ENCODE assay signal across 18 cellular contexts in genomic region chr4:169627307-169627706, GRCh38. TPM values are rescaled to one million over a fixed set of nuclear protein-coding genes. Genes with fewer than 3 reads are reported as not detected.
DNase-seq lines count a peak whose midpoint lies in the region; ATAC-seq and TF ChIP-seq lines count a peak whose summit lies in the region.
"Had no signal": no experiment of that assay in that cellular context is flagged by ENCODE, and none has a peak within 500 bp of the region (broad histone marks: within the 10 kb centered on the region; RNA-seq: fewer than 3 reads in every experiment).

No MANE protein-coding gene starts in this region.

- no peak overlapping the region for H3K18ac ChIP-seq in mesendoderm (ENCODE audit: low read length)

- peaks cover 54% of the 10 kb centered on the region for H3K4me1 Mint-ChIP-seq in activated T-cell treated with anti-CD3 and anti-CD28 coated beads, Interleukin-2, amount 50 U/mL, for 72 hours (ENCODE audit: low read depth)
- peaks cover 14% of the 10 kb centered on the region for H3K4me1 Mint-ChIP-seq in osteocyte (ENCODE audit: unreplicated experiment)

- H3K4me2 ChIP-seq in mesendoderm (ENCODE audit: low read length) = no peak overlapping the region

- H2BK120ac ChIP-seq in mesendoderm (ENCODE audit: low read depth, low read length) = no peak overlapping the region

- TF ChIP-seq POLR2A in gastroesophageal sphincter (IDR thresholded peaks at IDR 0.05) = no peak

- TF ChIP-seq EP300 in gastroesophageal sphincter (IDR thresholded peaks at IDR 0.05) = no peak

- peak overlapping the region; percentile 11 to 32 for H3K4me3 Mint-ChIP-seq in activated T-cell treated with anti-CD3 and anti-CD28 coated beads, Interleukin-2, amount 50 U/mL, for 72 hours
- no peak overlapping the region for H3K4me3 Mint-ChIP-seq in osteocyte (ENCODE audit: unreplicated experiment)

- no peak overlapping the region for H3K9ac ChIP-seq in mesendoderm (ENCODE audit: low read length)

- no peak overlapping the region for H4K8ac ChIP-seq in mesendoderm (ENCODE audit: low read depth, low read length)

- no peak overlapping the region for H2BK15ac ChIP-seq in mesendoderm (replicated peaks; ENCODE audit: low read depth)

- peaks cover 27% of the 10 kb centered on the region for H3K79me2 ChIP-seq in mesendoderm (ENCODE audit: control insufficient read depth, insufficient read depth, low read length)

- no peaks in the 10 kb centered on the region for H3K36me3 ChIP-seq in mesendoderm (ENCODE audit: control insufficient read depth, insufficient read depth, low read length)
- H3K36me3 ChIP-seq in gastroesophageal sphincter = no peaks in the 10 kb centered on the region
- H3K36me3 ChIP-seq: ovary had no signal

- H2AK5ac ChIP-seq in mesendoderm (ENCODE audit: low read length) = no peak overlapping the region

- no peak overlapping the region for H3K27ac ChIP-seq in mesendoderm (ENCODE audit: low read depth, low read length)
- H3K27ac ChIP-seq in gastroesophageal sphincter = no peak overlapping the region
- H3K27ac ChIP-seq: ovary had no signal

- no peak overlapping the region for H4K5ac ChIP-seq in mesendoderm (ENCODE audit: low read length)

- no peaks in the 10 kb centered on the region for H3K9me3 ChIP-seq in gastroesophageal sphincter
- H3K9me3 ChIP-seq: ovary had no signal

- H3K79me1 ChIP-seq in mesendoderm (ENCODE audit: low read length) = peaks cover 11% of the 10 kb centered on the region

- peak; percentile 7 to 20 for ATAC-seq in activated T-cell treated with anti-CD3 and anti-CD28 coated beads, Interleukin-2, amount 50 U/mL, for 72 hours (replicated peaks in 1 of 2)
- ATAC-seq in HG02610 (IDR thresholded peaks at IDR 0.05; ENCODE audit: unreplicated experiment) (peak; percentile 41), HG03565 (IDR thresholded peaks at IDR 0.05; ENCODE audit: unreplicated experiment) (peak; percentile 37), gastroesophageal sphincter (no peak)
- ATAC-seq: HCT116, left lobe of liver had no signal

- no peak for TF ChIP-seq CTCF in gastroesophageal sphincter (IDR thresholded peaks at IDR 0.05)
- TF ChIP-seq CTCF in osteocyte (IDR thresholded peaks at IDR 0.05) = no peak

- no peak overlapping the region for H3K23ac ChIP-seq in mesendoderm (ENCODE audit: low read length)

- H3K4me1 ChIP-seq in mesendoderm (ENCODE audit: control insufficient read depth, low read depth, low read length) = no peaks in the 10 kb centered on the region
- peaks cover 0 to 24% (median 4%) of the 10 kb centered on the region in 3 donors for H3K4me1 ChIP-seq in gastroesophageal sphincter

- H3K56ac ChIP-seq in mesendoderm (ENCODE audit: low read length) = no peak overlapping the region

- no CpG with 5 or more reads among the region's 1 CpG for WGBS in mesendoderm (ENCODE audit: extremely low coverage, insufficient coverage, low lambda C conversion rate)
- WGBS in gastroesophageal sphincter (ENCODE audit: low coverage in 1 of 2), 2 donors = 88 to 92% methylated on average over 1 of the region's 1 CpG

- peak overlapping the region; percentile 74 for H3K27ac Mint-ChIP-seq in activated T-cell treated with anti-CD3 and anti-CD28 coated beads, Interleukin-2, amount 50 U/mL, for 72 hours
- no peak overlapping the region for H3K27ac Mint-ChIP-seq in osteocyte (ENCODE audit: unreplicated experiment)

- no peaks in the 10 kb centered on the region for H3K27me3 Mint-ChIP-seq in activated T-cell treated with anti-CD3 and anti-CD28 coated beads, Interleukin-2, amount 50 U/mL, for 72 hours (ENCODE audit: low read depth)
- H3K27me3 Mint-ChIP-seq in osteocyte (ENCODE audit: unreplicated experiment) = no peaks in the 10 kb centered on the region

- no peak overlapping the region for H3K4ac ChIP-seq in mesendoderm (ENCODE audit: low read depth, low read length)

- DNase-seq in activated T-cell treated with anti-CD3 and anti-CD28 coated beads, Interleukin-2, amount 50 U/mL, for 72 hours = no peak
- no peak for DNase-seq in activated T-cell treated with anti-CD3 and anti-CD28 coated beads for 4 hours
- peak; percentile 54 for DNase-seq in mesendoderm
- no peak for DNase-seq in stimulated activated naive CD4-positive, alpha-beta T cell treated with Interleukin-2 at 50 U/mL for 16 hours (lab: John Stamatoyannopoulos, UW)
- no peak for DNase-seq in osteocyte (ENCODE audit: extremely low spot score, unreplicated experiment)
- DNase-seq: activated CD4-positive, alpha-beta T cell treated with anti-CD3 and anti-CD28 coated beads, Interleukin-2, amount 50 U/mL, for 1 hour; cortex of kidney; DMS79; IMR-90; NCI-H1694; NK-92 treated with Interleukin-12 subunit alpha and Interleukin-12 subunit beta, amount 100 ng/mL, for 24 hours; ovary; stimulated activated CD4-positive, alpha-beta T cell treated with anti-CD3 and anti-CD28 coated beads, Interleukin-2, amount 100 ng/mL, for 24 hours had no signal

- no peaks in the 10 kb centered on the region for H3K9me3 Mint-ChIP-seq in activated T-cell treated with anti-CD3 and anti-CD28 coated beads, Interleukin-2, amount 50 U/mL, for 72 hours
- H3K9me3 Mint-ChIP-seq in osteocyte (ENCODE audit: unreplicated experiment) = no peaks in the 10 kb centered on the region

- no peak overlapping the region for H3K4me3 ChIP-seq in mesendoderm (ENCODE audit: low read length)
- no peak overlapping the region for H3K4me3 ChIP-seq in gastroesophageal sphincter
- H3K4me3 ChIP-seq: ovary had no signal

- H3K27me3 ChIP-seq in mesendoderm (ENCODE audit: insufficient read depth, low read length, poor library complexity) = no peaks in the 10 kb centered on the region
- H3K27me3 ChIP-seq in gastroesophageal sphincter = no peaks in the 10 kb centered on the region
- H3K27me3 ChIP-seq: ovary had no signal

- H3K36me3 Mint-ChIP-seq in activated T-cell treated with anti-CD3 and anti-CD28 coated beads, Interleukin-2, amount 50 U/mL, for 72 hours (ENCODE audit: insufficient read depth in 2 of 2) = peaks cover 0 to 2% of the 10 kb centered on the region in 2 donors
- peaks cover 5% of the 10 kb centered on the region for H3K36me3 Mint-ChIP-seq in osteocyte (ENCODE audit: unreplicated experiment)

- no peak overlapping the region for H2BK5ac ChIP-seq in mesendoderm (ENCODE audit: low read length)

RNA-seq across cellular contexts. Expression of gene CLCN3, which starts 6.9 kb away (rescaled TPM):
- total RNA-seq in activated T-cell treated with anti-CD3 and anti-CD28 coated beads, Interleukin-2, amount 50 U/mL, for 72 hours = 10 to 100 TPM; 28.7 to 31.1 TPM
- polyA plus RNA-seq in mesendoderm (2013, experiment 1 of 2) = 16.5 TPM
- polyA plus RNA-seq in mesendoderm (2013, experiment 2 of 2) = 17.1 TPM
- total RNA-seq in gastroesophageal sphincter (10 to 100 TPM; 16.6 to 26.0 (median 22.6) TPM), osteocyte (38.0 and 42.9 TPM in 2 replicates)

RNA-seq across cellular contexts. Expression of gene NEK1, which starts 14.9 kb away (rescaled TPM):
- total RNA-seq in activated T-cell treated with anti-CD3 and anti-CD28 coated beads, Interleukin-2, amount 50 U/mL, for 72 hours = 10 to 100 TPM; 15.1 to 15.7 TPM
- 7.9 TPM for polyA plus RNA-seq in mesendoderm (2013, experiment 1 of 2)
- 8.1 TPM for polyA plus RNA-seq in mesendoderm (2013, experiment 2 of 2)
- total RNA-seq in gastroesophageal sphincter (10 to 100 TPM in 3 of 4 donors, 1 to 10 TPM in 1; 9.1 to 21.4 (median 12.3) TPM), osteocyte (17.7 and 18.4 TPM in 2 replicates)
